9 cellular contexts compared by ENCODE assay signal in genomic region chr1:161390559-161390858, GRCh38. TPM values are rescaled to one million over a fixed set of nuclear protein-coding genes. Genes with fewer than 3 reads are reported as not detected.
DNase-seq lines count a peak whose midpoint lies in the region; ATAC-seq and TF ChIP-seq lines count a peak whose summit lies in the region.
"Had no signal": no experiment of that assay in that cellular context is flagged by ENCODE, and none has a peak within 500 bp of the region (broad histone marks: within the 10 kb centered on the region; RNA-seq: fewer than 3 reads in every experiment).

No MANE protein-coding gene starts in this region.

- POLR2A ChIA-PET in HCT116 (lab: Charles Lee), result interaction anchor here (1.0 to 1.4 kb wide), 2 partner anchors 13 to 164 kb away, joined by 3 read pairs; partner anchors contain the start of gene TOMM40L

- H3K36me3 Mint-ChIP-seq in activated naive CD8-positive, alpha-beta T cell treated with anti-CD3 and anti-CD28 coated beads for 36 hours, result peaks cover 9% of the 10 kb centered on the region

- H3K4me3 Mint-ChIP-seq in activated naive CD8-positive, alpha-beta T cell treated with anti-CD3 and anti-CD28 coated beads for 36 hours, result peak overlapping the region; percentile 92

- peak overlapping the region; percentile 67 for H3K9ac ChIP-seq in HCT116 (ENCODE audit: low read length)

- H3K4me3 ChIP-seq in BE2C (ENCODE audit: low read depth, low read length) (peak overlapping the region; percentile 72), HCT116 (replicated peaks in 1 of 2; ENCODE audit: low read depth in 1 of 2, low read length in 2 of 2) (peak overlapping the region; percentile 55 to 58), tibial nerve (peak overlapping the region; percentile 56 to 86 (median 73))

- H2AFZ ChIP-seq in HCT116 (ENCODE audit: low read depth, low read length, poor library complexity, severe bottlenecking), result no peak overlapping the region

- TF ChIP-seq CTCF in BE2C (IDR thresholded peaks at IDR 0.05; ENCODE audit: low read depth, low read length) (no peak), HCT116 (IDR thresholded peaks at IDR 0.05 in 2 of 3, conservative IDR thresholded peaks at IDR 0.05 in 1 of 3; ENCODE audit: borderline replicate concordance in 1 of 3, insufficient read depth in 1 of 3, low read depth in 2 of 3, low read length in 2 of 3) (no peak), tibial nerve (IDR thresholded peaks at IDR 0.05) (peak in 1 of 5 experiments; percentile 6)

- no peaks in the 10 kb centered on the region for H3K9me3 Mint-ChIP-seq in activated naive CD8-positive, alpha-beta T cell treated with anti-CD3 and anti-CD28 coated beads for 36 hours

- H3K27ac Mint-ChIP-seq in activated naive CD8-positive, alpha-beta T cell treated with anti-CD3 and anti-CD28 coated beads for 36 hours, result peak overlapping the region; percentile 95

- TSS peak; percentile 88 for BruUV-seq in HCT116 (replicated peaks; lab: Mats Ljungman, UMichigan)

- intact Hi-C loops in HCT116 (cut with micrococcal nuclease), result no loop called here
- intact Hi-C loops in left colon (cut with DNase I, micrococcal nuclease), result no loop called here

- no peak for ATAC-seq in HCT116
- ATAC-seq in left colon, result peak; percentile 3

- H3K27ac ChIP-seq in HCT116 (ENCODE audit: low read depth, low read length) (peak overlapping the region; percentile 48; the same call in 1 of the 2 replicates), tibial nerve (peak overlapping the region; percentile 86 to 94 (median 88))

- H3K36me3 ChIP-seq in BE2C (no peaks in the 10 kb centered on the region; the same call in 1 of the 2 replicates), HCT116 (ENCODE audit: control insufficient read depth in 1 of 2, insufficient read depth in 2 of 2, low read length in 2 of 2) (no peaks in the 10 kb centered on the region), tibial nerve (no peaks in the 10 kb centered on the region)

- 1 to 3% methylated on average over 13 of the region's 13 CpGs for WGBS in tibial nerve, 2 donors

- H3K4me1 Mint-ChIP-seq in activated naive CD8-positive, alpha-beta T cell treated with anti-CD3 and anti-CD28 coated beads for 36 hours, result peaks cover 41% of the 10 kb centered on the region

- no peak for TF ChIP-seq EP300 in tibial nerve (IDR thresholded peaks at IDR 0.05)

- TF ChIP-seq POLR2A in HCT116 (IDR thresholded peaks at IDR 0.05; ENCODE audit: borderline replicate concordance, extremely low read depth, insufficient read depth, insufficient read length) (no peak), tibial nerve (IDR thresholded peaks at IDR 0.05) (no peak)

- H3K27me3 Mint-ChIP-seq in activated naive CD8-positive, alpha-beta T cell treated with anti-CD3 and anti-CD28 coated beads for 36 hours, result no peaks in the 10 kb centered on the region

- H4K20me1 ChIP-seq in HCT116 (ENCODE audit: insufficient read depth), result no peaks in the 10 kb centered on the region

- DNase-seq in BE2C (no peak), HCT116 (ENCODE audit: low read depth, low spot score) (no peak), left colon (no peak), tibial nerve (ENCODE audit: low spot score in 2 of 2) (no peak), AG08396 (ENCODE audit: low spot score) (no peak), SKM-1 treated with dmso at 0.1 percent for 144 hours (lab: John Stamatoyannopoulos, UW; ENCODE audit: unreplicated experiment) (no peak), NAMALWA (ENCODE audit: low spot score) (no peak)
- DNase-seq in activated naive CD8-positive, alpha-beta T cell treated with anti-CD3 and anti-CD28 coated beads for 36 hours, result no peak

- no peak for TF ChIP-seq RAD21 in HCT116 (IDR thresholded peaks at IDR 0.05; ENCODE audit: low read depth)

- H3K9me3 ChIP-seq in BE2C, result no peaks in the 10 kb centered on the region
- no peaks in the 10 kb centered on the region for H3K9me3 ChIP-seq in HCT116 (ENCODE audit: control insufficient read depth in 1 of 2, insufficient read depth in 1 of 2, low read depth in 1 of 2, low read length in 2 of 2)
- H3K9me3 ChIP-seq in tibial nerve, result no peaks in the 10 kb centered on the region

- CTCF ChIA-PET in HCT116 (lab: Charles Lee), result interaction anchor here (1.4 kb wide), 1 partner anchor 9 kb away, joined by 4 read pairs; no protein-coding TSS in a partner anchor

- H3K27me3 ChIP-seq in BE2C (no peaks in the 10 kb centered on the region), HCT116 (ENCODE audit: insufficient read depth, low read length) (no peaks in the 10 kb centered on the region), tibial nerve (no peaks in the 10 kb centered on the region)

- H3K79me2 ChIP-seq in HCT116 (ENCODE audit: insufficient read depth, low read length), result no peaks in the 10 kb centered on the region

- H3K9me2 ChIP-seq in HCT116 (ENCODE audit: insufficient read depth), result no peaks in the 10 kb centered on the region

- RAD21 ChIA-PET in HCT116 (lab: Charles Lee; ENCODE audit: low non-redundant PET in 1 of 2, low total read pairs in 2 of 2, uncharacterized antibody in 2 of 2, unreplicated experiment in 2 of 2), result no interaction called here

- H3K4me1 ChIP-seq in BE2C (no peaks in the 10 kb centered on the region), HCT116 (ENCODE audit: control insufficient read depth in 1 of 2, insufficient read depth in 2 of 2, low read length in 2 of 2) (peaks cover 14 to 28% of the 10 kb centered on the region in 2 experiments), tibial nerve (peaks cover 0 to 14% (median 0%) of the 10 kb centered on the region in 4 donors)

- peak overlapping the region; percentile 84 for H3K4me2 ChIP-seq in HCT116 (ENCODE audit: low read length)

TF ChIP-seq in HCT116, 20 proteins besides CTCF, POLR2A, EP300 and RAD21:
- TF ChIP-seq YY1 (IDR thresholded peaks at IDR 0.05; ENCODE audit: extremely low read depth, insufficient replicate concordance, low read depth, low read length) (no peak), CEBPB (IDR thresholded peaks at IDR 0.05; ENCODE audit: low read depth) (no peak), ZFX (IDR thresholded peaks at IDR 0.05) (no peak; the same call in 1 of the 2 replicates), POLR2AphosphoS5 (IDR thresholded peaks at IDR 0.05; ENCODE audit: low read depth, low read length) (no peak), ZNF274 (IDR thresholded peaks at IDR 0.05; ENCODE audit: low read depth, low read length) (no peak), SIN3A (IDR thresholded peaks at IDR 0.05; ENCODE audit: low read depth) (no peak)

RNA-seq across cellular contexts. Expression of gene CFAP126, which starts 22.8 kb away (rescaled TPM):
- 1.7 TPM for polyA plus RNA-seq in BE2C (2012; ENCODE audit: insufficient read depth, insufficient read length, low read depth)
- total RNA-seq in HCT116 (2021; ENCODE audit: unreplicated experiment), result not detected
- not detected in 2 replicates for polyA plus RNA-seq in HCT116 (2012)
- total RNA-seq in activated naive CD8-positive, alpha-beta T cell treated with anti-CD3 and anti-CD28 coated beads for 36 hours, result not detected
- total RNA-seq in left colon, result not detected
- under 1 TPM in 1 of 4 donors, not detected in 3; 0.90 TPM for total RNA-seq in tibial nerve
- total RNA-seq: pulmonary artery endothelial cell had no signal
